Comparison of ENCODE assay signal across 11 cellular contexts in the genomic region with DNA sequence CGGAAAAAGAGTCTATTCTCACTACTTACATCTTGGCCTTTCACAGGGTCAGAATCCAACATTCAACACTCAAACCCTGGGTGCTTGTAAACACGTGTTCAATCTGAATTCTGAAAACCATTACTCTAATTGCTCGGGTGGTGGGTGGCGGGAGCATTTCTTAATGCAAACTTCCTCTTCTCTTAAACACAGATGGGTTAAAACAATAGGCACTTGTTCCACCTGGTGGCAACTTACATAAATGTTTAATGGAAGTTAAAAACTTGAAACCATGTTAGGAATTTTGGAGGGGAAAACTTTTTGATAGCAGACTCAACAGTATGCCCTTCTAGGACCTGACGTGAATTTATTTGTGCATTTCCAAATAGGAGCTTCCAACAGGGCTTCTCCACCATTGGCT. TPM values are rescaled to one million over a fixed set of nuclear protein-coding genes. Genes with fewer than 3 reads are reported as not detected.
DNase-seq lines count a peak whose midpoint lies in the region; ATAC-seq, FAIRE-seq and TF ChIP-seq lines count a peak whose summit lies in the region.
"Had no signal": no experiment of that assay in that cellular context is flagged by ENCODE, and none has a peak within 500 bp of the region (broad histone marks: within the 10 kb centered on the region; RNA-seq: fewer than 3 reads in every experiment).

No MANE protein-coding gene starts in this region.

- no peak for FAIRE-seq in RCC 7860 (lab: Jason Lieb, UNC)
- FAIRE-seq: astrocyte, keratinocyte had no signal

- H2AFZ ChIP-seq in Karpas-422 (ENCODE audit: low read length) = peak overlapping the region; percentile 87

- intact Hi-C loops in lower lobe of right lung (cut with DNase I) = no loop called here

- H3K9ac ChIP-seq in Karpas-422 (ENCODE audit: low read length) = peak overlapping the region; percentile 20; the same call in 1 of the 2 replicates

- no peaks in the 10 kb centered on the region for H3K36me3 ChIP-seq in Karpas-422 (ENCODE audit: insufficient read depth, low read length)
- peaks cover 8% of the 10 kb centered on the region for H3K36me3 ChIP-seq in lower lobe of right lung
- H3K36me3 ChIP-seq in WERI-Rb-1 = no peaks in the 10 kb centered on the region

- H3K9me3 ChIP-seq in Karpas-422 (ENCODE audit: low read length) (no peaks in the 10 kb centered on the region), lower lobe of right lung (no peaks in the 10 kb centered on the region), WERI-Rb-1 (ENCODE audit: severe bottlenecking) (no peaks in the 10 kb centered on the region)

- H3K4me3 ChIP-seq in Karpas-422 (ENCODE audit: low read length) (no peak overlapping the region), lower lobe of right lung (no peak overlapping the region), WERI-Rb-1 (ENCODE audit: low read depth, low read length) (no peak overlapping the region)

- H3K27me3 ChIP-seq in Karpas-422 (ENCODE audit: low read length) (no peaks in the 10 kb centered on the region), lower lobe of right lung (ENCODE audit: low read depth) (no peaks in the 10 kb centered on the region), WERI-Rb-1 (ENCODE audit: insufficient read depth, low read depth, severe bottlenecking) (peaks cover 74% of the 10 kb centered on the region)

- H4K20me1 ChIP-seq in Karpas-422 (ENCODE audit: insufficient read depth, low read depth, low read length) = no peaks in the 10 kb centered on the region

- TF ChIP-seq CTCF in VCaP (conservative IDR thresholded peaks at IDR 0.05) = peak; percentile 73
- peak; percentile 15 for TF ChIP-seq CTCF in lower lobe of right lung (IDR thresholded peaks at IDR 0.05)
- no peak for TF ChIP-seq CTCF in WERI-Rb-1 (IDR thresholded peaks at IDR 0.05; ENCODE audit: low read depth, low read length)

- H3K79me2 ChIP-seq in Karpas-422 (ENCODE audit: low read length) = no peaks in the 10 kb centered on the region

- no peaks in the 10 kb centered on the region for H3K9me2 ChIP-seq in Karpas-422 (replicated peaks; ENCODE audit: insufficient read depth, low read length)

- peak; percentile 10 for DNase-seq in EL
- DNase-seq in Karpas-422 = peak; percentile 65
- no peak for DNase-seq in lower lobe of right lung
- no peak for DNase-seq in RCC 7860 (ENCODE audit: low spot score)
- no peak for DNase-seq in WERI-Rb-1
- DNase-seq in NCI-H345 treated with DMSO at 0.1 percent for 48 hours (lab: John Stamatoyannopoulos, UW; ENCODE audit: unreplicated experiment) = no peak
- no peak for DNase-seq in SK-N-DZ (ENCODE audit: low spot score)
- DNase-seq: SHP77 had no signal

- H3K27ac ChIP-seq in Karpas-422 (ENCODE audit: low read length) (no peak overlapping the region), VCaP (peak overlapping the region; percentile 53), lower lobe of right lung (no peak overlapping the region), WERI-Rb-1 (no peak overlapping the region)

- ATAC-seq in lower lobe of right lung = peak in 1 of 2 donors; percentile 46

- peak overlapping the region; percentile 17 for H3K4me2 ChIP-seq in Karpas-422 (ENCODE audit: low read depth, low read length, poor library complexity, severe bottlenecking)

- H3K4me1 ChIP-seq in Karpas-422 (ENCODE audit: low read length) = peaks cover 17% of the 10 kb centered on the region
- peaks cover 47% of the 10 kb centered on the region for H3K4me1 ChIP-seq in lower lobe of right lung

RNA-seq across cellular contexts. Expression of a gene that starts 23.4 kb away (rescaled TPM):
- not detected in 2 replicates for total RNA-seq in Karpas-422 (2014; rRNA removed; shearing (Covaris generic); ENCODE audit: low replicate concordance)
- 20.2 TPM for total RNA-seq in lower lobe of right lung
- not detected in 2 replicates for polyA plus RNA-seq in SK-N-DZ (2014; cell fraction: cytosol; rRNA removed)
- polyA plus RNA-seq in SK-N-DZ (2014; cell fraction: nucleus; rRNA removed) = not detected in 2 replicates
- total RNA-seq: astrocyte had no signal
- polyA plus RNA-seq: keratinocyte had no signal

RNA-seq across cellular contexts. Expression of a gene that starts 23.6 kb away (rescaled TPM):
- total RNA-seq in Karpas-422 (2014; rRNA removed; shearing (Covaris generic); ENCODE audit: low replicate concordance) = not detected in 2 replicates
- 40.1 TPM for total RNA-seq in lower lobe of right lung
- polyA plus RNA-seq in SK-N-DZ (2014; cell fraction: cytosol; rRNA removed) = not detected in 2 replicates
- polyA plus RNA-seq in SK-N-DZ (2014; cell fraction: nucleus; rRNA removed) = not detected in 2 replicates
- total RNA-seq: astrocyte had no signal

Comparison
In these comparisons a context has a peak if more than half of its experiments do, and no peak if none do; other contexts are left out.
1. DNase-seq: peak in EL (single experiment) and Karpas-422 (single experiment); none in lower lobe of right lung (single experiment), RCC 7860 (single experiment), WERI-Rb-1 (single experiment), NCI-H345 treated with DMSO at 0.1 percent for 48 hours (single experiment) and SK-N-DZ (single experiment).
2. RNA of a gene that starts 23.4 kb away (total RNA-seq): 20.2 TPM in lower lobe of right lung (single experiment); not detected in Karpas-422; every median in the first group is over 10 times any median in the second.
3. RNA of a gene that starts 23.6 kb away (total RNA-seq): 40.1 TPM in lower lobe of right lung (single experiment); not detected in Karpas-422; every median in the first group is over 10 times any median in the second.